Comparison of ENCODE assay signal across 13 cellular contexts in genomic region chr12:96510306-96510764, GRCh38. TPM values are rescaled to one million over a fixed set of nuclear protein-coding genes. Genes with fewer than 3 reads are reported as not detected.
DNase-seq lines count a peak whose midpoint lies in the region; ATAC-seq and TF ChIP-seq lines count a peak whose summit lies in the region.
"Had no signal": no experiment of that assay in that cellular context is flagged by ENCODE, and none has a peak within 500 bp of the region (broad histone marks: within the 10 kb centered on the region; RNA-seq: fewer than 3 reads in every experiment).

No MANE protein-coding gene starts in this region.

- peak overlapping the region; percentile 68 to 83 (median 82) for H3K27ac ChIP-seq in gastroesophageal sphincter
- H3K27ac ChIP-seq in thyroid gland = peak overlapping the region; percentile 63 to 81 (median 71)

- H3K9me3 ChIP-seq in gastroesophageal sphincter (no peaks in the 10 kb centered on the region), thyroid gland (no peaks in the 10 kb centered on the region)

- intact Hi-C loops in thyroid gland (cut with DNase I) = loop anchor here (10.0 kb wide), 1 partner anchor 106 kb away; the partner anchor contains the start of gene CDK17

- TF ChIP-seq CTCF in chondrocyte (IDR thresholded peaks at IDR 0.05) (no peak), gastroesophageal sphincter (IDR thresholded peaks at IDR 0.05) (no peak), thyroid gland (IDR thresholded peaks at IDR 0.05) (no peak)

- H3K9me3 Mint-ChIP-seq in chondrocyte (ENCODE audit: low read depth) = no peaks in the 10 kb centered on the region
- H3K9me3 Mint-ChIP-seq: H9, memory B cell, nephron had no signal

- peak overlapping the region; percentile 86 for H3K27ac Mint-ChIP-seq in chondrocyte (ENCODE audit: unreplicated experiment)
- H3K27ac Mint-ChIP-seq: H9, memory B cell, nephron had no signal

- H3K27me3 ChIP-seq in gastroesophageal sphincter = no peaks in the 10 kb centered on the region
- H3K27me3 ChIP-seq in thyroid gland = no peaks in the 10 kb centered on the region

- ATAC-seq in gastroesophageal sphincter (peak; percentile 73), GM18873 (IDR thresholded peaks at IDR 0.05; ENCODE audit: low FRiP score, unreplicated experiment) (no peak)

- DNase-seq in RPMI7951 (ENCODE audit: low read depth) (peak; percentile 17), chondrocyte (ENCODE audit: low spot score) (no peak), thyroid gland (peak; percentile 55 to 57), NCI-H2029 (lab: John Stamatoyannopoulos, UW) (no peak), NCI-H2227 treated with DMSO at 0.1 percent for 48 hours (lab: John Stamatoyannopoulos, UW) (no peak)
- DNase-seq: DMS 273 treated with DMSO at 0.1 percent for 48 hours, H9, NCI-H187, retina had no signal

- H3K36me3 Mint-ChIP-seq in chondrocyte (ENCODE audit: low read depth) = no peaks in the 10 kb centered on the region
- H3K36me3 Mint-ChIP-seq: memory B cell had no signal

- 17% methylated on average over 2 of the region's 3 CpGs; no CpG with 5 or more reads in 1 of the 2 donors for WGBS in gastroesophageal sphincter (ENCODE audit: low coverage in 1 of 2), 2 donors
- 28 to 34% methylated on average over 3 of the region's 3 CpGs for WGBS in thyroid gland, 2 donors

- no peaks in the 10 kb centered on the region for H3K27me3 Mint-ChIP-seq in chondrocyte (ENCODE audit: low read depth)
- H3K27me3 Mint-ChIP-seq: memory B cell had no signal

- H3K4me3 Mint-ChIP-seq in chondrocyte (ENCODE audit: unreplicated experiment) = no peak overlapping the region
- H3K4me3 Mint-ChIP-seq: H9, memory B cell, nephron had no signal

- H3K4me3 ChIP-seq in gastroesophageal sphincter (no peak overlapping the region), thyroid gland (replicated peaks in 1 of 3) (no peak overlapping the region)

- H3K4me1 ChIP-seq in gastroesophageal sphincter = peaks cover 0 to 45% (median 4%) of the 10 kb centered on the region in 3 donors
- peaks cover 0 to 22% of the 10 kb centered on the region in 2 donors for H3K4me1 ChIP-seq in thyroid gland

- peaks cover 24% of the 10 kb centered on the region for H3K4me1 Mint-ChIP-seq in chondrocyte (ENCODE audit: low read depth)
- H3K4me1 Mint-ChIP-seq: nephron had no signal

- H3K36me3 ChIP-seq in gastroesophageal sphincter (no peaks in the 10 kb centered on the region), thyroid gland (no peaks in the 10 kb centered on the region)

- no peak for TF ChIP-seq POLR2A in gastroesophageal sphincter (IDR thresholded peaks at IDR 0.05)
- TF ChIP-seq POLR2A in thyroid gland (IDR thresholded peaks at IDR 0.05) = no peak

- TF ChIP-seq EP300 in gastroesophageal sphincter (IDR thresholded peaks at IDR 0.05) = no peak

RNA-seq across cellular contexts. Expression of gene CFAP54, which starts 21.0 kb away (rescaled TPM):
- total RNA-seq in RPMI7951 (2014; rRNA removed; shearing (Covaris generic)) = 0.48 and 0.68 TPM in 2 replicates
- 0.15 to 1.1 TPM (median 0.44 TPM) in 3 replicates for total RNA-seq in chondrocyte
- total RNA-seq in gastroesophageal sphincter = 1 to 10 TPM; 2.1 to 4.7 (median 3.6) TPM
- 1 to 10 TPM; 3.0 to 5.4 (median 4.1) TPM for total RNA-seq in thyroid gland

Comparison
In these comparisons a context has a peak if more than half of its experiments do, and no peak if none do; other contexts are left out.
1. DNase-seq: peak in RPMI7951 (single experiment) and thyroid gland (2 of 2); none in chondrocyte (single experiment), NCI-H2029 (single experiment) and NCI-H2227 treated with DMSO at 0.1 percent for 48 hours (single experiment).